ENCODE assay signal across 8 cellular contexts in genomic region chr6:26273673-26274595, GRCh38.
A peak's percentile ranks its signal among the peaks of the same experiment; 100 is the strongest.
DNase-seq lines count a peak whose midpoint lies in the region; ATAC-seq and TF ChIP-seq lines count a peak whose summit lies in the region.

No MANE protein-coding gene starts in this region.

- H3F3A ChIP-seq in neural cell (ENCODE audit: insufficient read depth, low read length, poor library complexity, severe bottlenecking): no peaks in the 10 kb centered on the region

- no peaks in the 10 kb centered on the region for H3K9me2 ChIP-seq in neural cell (ENCODE audit: insufficient read depth, low read length)

- H3K36me3 ChIP-seq in DND-41 (ENCODE audit: insufficient read depth, low read length) (peaks cover 4% of the 10 kb centered on the region; the same call in 1 of the 2 replicates), neural cell (ENCODE audit: insufficient read depth, low read length) (no peaks in the 10 kb centered on the region)

- peaks cover 45% of the 10 kb centered on the region for H3K4me1 ChIP-seq in DND-41 (ENCODE audit: insufficient read depth, low read length)

- H3K79me2 ChIP-seq in DND-41 (ENCODE audit: insufficient read depth, low read length) (peaks cover 45% of the 10 kb centered on the region), neural cell (replicated peaks; ENCODE audit: insufficient read depth, low read length) (no peaks in the 10 kb centered on the region)

- H3K27me3 ChIP-seq in DND-41 (ENCODE audit: insufficient read depth, low read length, poor library complexity) (no peaks in the 10 kb centered on the region), dorsolateral prefrontal cortex (peaks cover 3 to 71% (median 57%) of the 10 kb centered on the region in 45 donors), neural cell (ENCODE audit: insufficient read depth, low read depth, low read length) (peaks cover 29% of the 10 kb centered on the region)

- H2AFZ ChIP-seq in DND-41 (ENCODE audit: low read depth, low read length) (peak overlapping the region; percentile 34), neural cell (ENCODE audit: low read depth, low read length) (no peak overlapping the region)

- H3K9ac ChIP-seq in DND-41 (ENCODE audit: low read depth, low read length): peak overlapping the region; percentile 96
- H3K9ac ChIP-seq in neural cell (ENCODE audit: low read length): no peak overlapping the region

- intact Hi-C loops in dorsolateral prefrontal cortex (cut with DNase I): loop anchor here in 1 of 2 donors (5.0 kb wide), 1 partner anchor 57 kb away; a partner anchor contains a TSS

- peak overlapping the region; percentile 64 for H3K4me2 ChIP-seq in DND-41 (ENCODE audit: insufficient read depth, low read length)
- peak overlapping the region; percentile 88 for H3K4me2 ChIP-seq in neural cell (ENCODE audit: low read length)

- TF ChIP-seq EP300 in neural cell (conservative IDR thresholded peaks at IDR 0.05; ENCODE audit: poor library complexity, severe bottlenecking): no peak

- peak; percentile 51 for DNase-seq in DND-41
- peak; percentile 80 for DNase-seq in NAMALWA (ENCODE audit: low spot score)
- DNase-seq in dorsolateral prefrontal cortex: no peak
- DNase-seq in NCI-H1092 (lab: John Stamatoyannopoulos, UW): no peak

- no peak for TF ChIP-seq CTCF in DND-41 (IDR thresholded peaks at IDR 0.05; ENCODE audit: borderline replicate concordance, extremely low read depth, low read length, poor library complexity, severe bottlenecking)
- TF ChIP-seq CTCF in dorsolateral prefrontal cortex (IDR thresholded peaks at IDR 0.05 in 54 of 56, conservative IDR thresholded peaks at IDR 0.05 in 2 of 56; ENCODE audit: low read depth in 1 of 56, partially characterized antibody in 56 of 56): no peak
- TF ChIP-seq CTCF in neural cell (IDR thresholded peaks at IDR 0.05; ENCODE audit: poor library complexity, severe bottlenecking): no peak

- ATAC-seq in DND-41 (ENCODE audit: insufficient read depth, low read depth) (no peak), HG02763 (IDR thresholded peaks at IDR 0.05; ENCODE audit: unreplicated experiment) (no peak), GM19328 (IDR thresholded peaks at IDR 0.05; ENCODE audit: unreplicated experiment) (no peak), GM21723 (IDR thresholded peaks at IDR 0.05; ENCODE audit: unreplicated experiment) (no peak)

- H3K4me3 ChIP-seq in DND-41 (ENCODE audit: low read depth in 1 of 2, low read length in 2 of 2): peak overlapping the region; percentile 54 to 74
- H3K4me3 ChIP-seq in dorsolateral prefrontal cortex: peak overlapping the region; percentile 17 to 68 (median 49)
- H3K4me3 ChIP-seq in neural cell (ENCODE audit: low read length): peak overlapping the region; percentile 68

- H3K9me3 ChIP-seq in DND-41 (ENCODE audit: insufficient read depth, low read length, severe bottlenecking): no peaks in the 10 kb centered on the region
- no peaks in the 10 kb centered on the region for H3K9me3 ChIP-seq in neural cell (ENCODE audit: low read length)

- H3K27ac ChIP-seq in DND-41 (ENCODE audit: low read length) (peak overlapping the region; percentile 99), dorsolateral prefrontal cortex (peak overlapping the region in 41 of 59 donors; percentile 4 to 89 (median 65)), neural cell (ENCODE audit: low read length) (no peak overlapping the region)

- no peak for TF ChIP-seq RAD21 in neural cell (conservative IDR thresholded peaks at IDR 0.05)

- H4K20me1 ChIP-seq in DND-41 (ENCODE audit: insufficient read depth, low read length) (peaks cover 4% of the 10 kb centered on the region), neural cell (ENCODE audit: insufficient read depth) (no peaks in the 10 kb centered on the region)

TF ChIP-seq in neural cell, 6 proteins besides CTCF, POLR2A, EP300 and RAD21:
- no peak for TF ChIP-seq TAF1 (IDR thresholded peaks at IDR 0.05; ENCODE audit: low read depth)
- no peak for TF ChIP-seq POLR2AphosphoS5 (IDR thresholded peaks at IDR 0.05)
- TF ChIP-seq MXI1 (conservative IDR thresholded peaks at IDR 0.05; ENCODE audit: poor library complexity, severe bottlenecking): no peak
- no peak for TF ChIP-seq SMC3 (conservative IDR thresholded peaks at IDR 0.05; ENCODE audit: poor library complexity)
- no peak for TF ChIP-seq EZH2 (IDR thresholded peaks at IDR 0.05; ENCODE audit: borderline replicate concordance, insufficient read depth, low read length, poor library complexity, severe bottlenecking)
- TF ChIP-seq REST (IDR thresholded peaks at IDR 0.05; ENCODE audit: borderline replicate concordance): no peak

Comparison
In these comparisons a context has a peak if more than half of its experiments do, and no peak if none do; other contexts are left out.
1. DNase-seq: peak in DND-41 (single experiment) and NAMALWA (single experiment); none in dorsolateral prefrontal cortex (0 of 10) and NCI-H1092 (single experiment).
2. Peak in every context shown above with its lines, with median percentiles within 50 percentile points of each other: H3K4me3 ChIP-seq.